ENCODE assay signal across 8 cellular contexts in the genomic region with DNA sequence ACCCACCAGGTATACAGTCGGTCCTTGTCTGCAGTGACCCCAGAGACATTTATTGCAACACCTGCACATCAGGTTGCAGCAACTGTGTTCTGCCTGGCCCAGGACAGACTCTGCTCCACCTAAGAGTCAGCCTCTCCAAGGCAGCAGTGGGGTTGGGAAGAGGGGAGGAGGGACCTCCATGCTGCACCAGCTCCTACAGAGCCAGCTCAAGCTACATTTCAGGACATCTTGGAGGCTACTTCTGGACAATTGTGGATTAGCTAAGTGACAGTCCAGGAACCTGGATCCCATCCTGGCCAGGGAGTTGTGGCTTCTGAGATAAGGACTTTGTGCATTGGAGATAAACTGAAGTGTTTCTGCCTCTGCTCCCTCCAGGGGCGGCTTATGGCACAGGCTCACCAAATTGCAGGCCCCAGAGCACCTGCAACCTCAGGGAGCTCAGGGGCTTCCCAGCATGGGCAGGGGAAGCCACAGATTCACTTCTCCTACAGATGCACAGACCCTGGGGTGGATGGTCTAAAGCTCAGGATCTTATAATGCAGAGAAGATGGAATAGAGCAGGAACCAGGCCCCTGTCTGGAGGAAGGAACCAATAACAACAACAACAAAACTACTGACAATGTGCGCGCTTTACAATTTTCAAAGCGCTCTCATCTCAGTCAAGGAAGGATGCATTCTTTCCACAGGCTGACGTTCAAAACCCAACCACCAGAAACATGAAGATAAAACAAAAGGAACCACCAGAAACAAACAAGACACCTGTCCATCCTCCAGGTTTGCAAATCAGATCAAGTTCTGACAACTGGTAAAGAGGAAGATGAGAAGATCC.
DNase-seq lines count a peak whose midpoint lies in the region; ATAC-seq and TF ChIP-seq lines count a peak whose summit lies in the region.
"Had no signal": no experiment of that assay in that cellular context is flagged by ENCODE, and none has a peak within 500 bp of the region (broad histone marks: within the 10 kb centered on the region; RNA-seq: fewer than 3 reads in every experiment).

No MANE protein-coding gene starts in this region.

- H3K4me3 ChIP-seq in lower lobe of right lung, result no peak overlapping the region
- H3K4me3 ChIP-seq: Peyer's patch had no signal

- H3K27ac ChIP-seq in lower lobe of right lung, result no peak overlapping the region

- H3K27me3 ChIP-seq in lower lobe of right lung (ENCODE audit: low read depth), result no peaks in the 10 kb centered on the region
- H3K27me3 ChIP-seq: Peyer's patch had no signal

- peak; percentile 46 for DNase-seq in activated naive CD4-positive, alpha-beta T cell treated with anti-CD3 and anti-CD28 coated beads, Interleukin-2, amount 50 U/mL, for 16 hours
- DNase-seq in stimulated activated CD4-positive, alpha-beta T cell treated with anti-CD3 and anti-CD28 coated beads, Interleukin-4, amount 100 ng/mL, for 24 hours, result peak; percentile 52
- DNase-seq in NCI-H82 treated with DMSO at 0.1 percent for 48 hours (lab: John Stamatoyannopoulos, UW; ENCODE audit: unreplicated experiment) (no peak), lower lobe of right lung (no peak), SIG-M5 (lab: John Stamatoyannopoulos, UW) (no peak)

- H3K9me3 ChIP-seq in lower lobe of right lung, result no peaks in the 10 kb centered on the region
- H3K9me3 ChIP-seq: Peyer's patch had no signal

- H3K4me1 ChIP-seq in lower lobe of right lung, result peaks cover 44% of the 10 kb centered on the region

- no peaks in the 10 kb centered on the region for H3K36me3 ChIP-seq in lower lobe of right lung
- H3K36me3 ChIP-seq: Peyer's patch had no signal

- intact Hi-C loops in lower lobe of right lung (cut with DNase I), result no loop called here

- TF ChIP-seq CTCF in lower lobe of right lung (IDR thresholded peaks at IDR 0.05), result no peak

- ATAC-seq in GM19438 (IDR thresholded peaks at IDR 0.05; ENCODE audit: low read depth, unreplicated experiment) (peak; percentile 44), HG03442 (IDR thresholded peaks at IDR 0.05; ENCODE audit: unreplicated experiment) (peak; percentile 35), lower lobe of right lung (no peak)

Comparison
In these comparisons a context has a peak if more than half of its experiments do, and no peak if none do; other contexts are left out.
1. ATAC-seq: peak in GM19438 (single experiment) and HG03442 (single experiment); none in lower lobe of right lung (0 of 2).
2. DNase-seq: peak in activated naive CD4-positive, alpha-beta T cell treated with anti-CD3 and anti-CD28 coated beads, Interleukin-2, amount 50 U/mL, for 16 hours (single experiment) and stimulated activated CD4-positive, alpha-beta T cell treated with anti-CD3 and anti-CD28 coated beads, Interleukin-4, amount 100 ng/mL, for 24 hours (single experiment); none in NCI-H82 treated with DMSO at 0.1 percent for 48 hours (single experiment), lower lobe of right lung (single experiment) and SIG-M5 (single experiment).